ENCODE assay signal across 21 cellular contexts in genomic region chr14:30655124-30655523, GRCh38. TPM values are rescaled to one million over a fixed set of nuclear protein-coding genes. Genes with fewer than 3 reads are reported as not detected.
A peak's percentile ranks its signal among the peaks of the same experiment; 100 is the strongest.
DNase-seq lines count a peak whose midpoint lies in the region; ATAC-seq and TF ChIP-seq lines count a peak whose summit lies in the region.
"Had no signal": no experiment of that assay in that cellular context is flagged by ENCODE, and none has a peak within 500 bp of the region (broad histone marks: within the 10 kb centered on the region; RNA-seq: fewer than 3 reads in every experiment).

No MANE protein-coding gene starts in this region.

- H3K4me1 ChIP-seq in fibroblast of lung (ENCODE audit: control insufficient read depth, extremely low read depth, insufficient read depth, low read length) (peaks cover 2% of the 10 kb centered on the region), Peyer's patch (no peaks in the 10 kb centered on the region)
- H3K4me1 ChIP-seq: BLaER1 treated with 17β-estradiol and CSF1 and Interleukin-3, amounts not matched to agents 10 nM and 100 nM had no signal

- no peaks in the 10 kb centered on the region for H3K79me2 ChIP-seq in fibroblast of lung (ENCODE audit: control insufficient read depth, insufficient read depth, low read length)

- H3K9ac ChIP-seq in fibroblast of lung (ENCODE audit: insufficient read depth, low read length) = no peak overlapping the region
- H3K9ac ChIP-seq: BLaER1 treated with 17β-estradiol and CSF1 and Interleukin-3, amounts not matched to agents 10 nM and 100 nM had no signal

- H3K4me2 ChIP-seq in fibroblast of lung (ENCODE audit: extremely low read depth, insufficient read depth, low read length) = no peak overlapping the region
- H3K4me2 ChIP-seq: BLaER1 treated with 17β-estradiol and CSF1 and Interleukin-3, amounts not matched to agents 10 nM and 100 nM had no signal

- H3K36me3 ChIP-seq in fibroblast of lung (ENCODE audit: control insufficient read depth, insufficient read depth, low read length) (peaks cover 5% of the 10 kb centered on the region), Peyer's patch (peaks cover 0 to 70% (median 0%) of the 10 kb centered on the region in 3 donors)

- no peak overlapping the region for H3K4me3 ChIP-seq in fibroblast of lung (replicated peaks in 1 of 4; ENCODE audit: control extremely low read depth in 1 of 4, insufficient read depth in 1 of 4, low read depth in 3 of 4, low read length in 4 of 4)
- no peak overlapping the region for H3K4me3 ChIP-seq in Peyer's patch
- H3K4me3 ChIP-seq: BLaER1 treated with 17β-estradiol and CSF1 and Interleukin-3, amounts not matched to agents 10 nM and 100 nM; MG63 had no signal

- TF ChIP-seq CTCF in fibroblast of lung (conservative IDR thresholded peaks at IDR 0.05 in 1 of 2, IDR thresholded peaks at IDR 0.05 in 1 of 2; ENCODE audit: low read depth in 1 of 2, low read length in 2 of 2) (no peak), Peyer's patch (IDR thresholded peaks at IDR 0.05) (no peak)

- peak; percentile 11 for DNase-seq in DMS153 (lab: John Stamatoyannopoulos, UW)
- DNase-seq in DMS153 treated with DMSO at 0.1 percent for 48 hours (lab: John Stamatoyannopoulos, UW; ENCODE audit: unreplicated experiment) = no peak
- peak; percentile 90 for DNase-seq in NCI-H69 (lab: John Stamatoyannopoulos, UW)
- DNase-seq in fibroblast of lung (ENCODE audit: low read depth in 2 of 2) = peak; percentile 4 to 20
- DNase-seq in SK-N-DZ (ENCODE audit: low spot score) = no peak
- DNase-seq in medulla oblongata (ENCODE audit: extremely low spot score) = no peak
- DNase-seq in Peyer's patch = no peak
- DNase-seq: 8988T, DMS79, MG63, NCI-H1105 treated with DMSO at 0.1 percent for 48 hours, NCI-H187, NCI-H446, NCI-H774, Right ventricle myocardium superior had no signal

- H3K9me3 ChIP-seq in fibroblast of lung (ENCODE audit: control insufficient read depth, insufficient read depth, low read depth, low read length) = no peaks in the 10 kb centered on the region
- H3K9me3 ChIP-seq in Peyer's patch = no peaks in the 10 kb centered on the region
- H3K9me3 ChIP-seq: BLaER1 treated with 17β-estradiol and CSF1 and Interleukin-3, amounts not matched to agents 10 nM and 100 nM; MG63 had no signal

- ATAC-seq in HG03521 (IDR thresholded peaks at IDR 0.05; ENCODE audit: unreplicated experiment) = no peak
- ATAC-seq: HCT116, Panc1, SK-N-SH treated with all-trans-retinoic acid at 6 μM for 48 hours had no signal

- no peak overlapping the region for H2AFZ ChIP-seq in fibroblast of lung (ENCODE audit: low read length)

- no peak for TF ChIP-seq POLR2A in Peyer's patch (IDR thresholded peaks at IDR 0.05)

- H3K27ac ChIP-seq in fibroblast of lung (ENCODE audit: insufficient read depth, low read length) (no peak overlapping the region), Peyer's patch (no peak overlapping the region)
- H3K27ac ChIP-seq: BLaER1 treated with 17β-estradiol and CSF1 and Interleukin-3, amounts not matched to agents 10 nM and 100 nM; HL-60 had no signal

- peaks cover 1% of the 10 kb centered on the region for H4K20me1 ChIP-seq in fibroblast of lung (ENCODE audit: control insufficient read depth, extremely low read depth, insufficient read depth, low read length)

- H3K27me3 ChIP-seq in fibroblast of lung (ENCODE audit: control insufficient read depth, insufficient read depth, low read length) = no peaks in the 10 kb centered on the region
- no peaks in the 10 kb centered on the region for H3K27me3 ChIP-seq in Peyer's patch
- H3K27me3 ChIP-seq: BLaER1 treated with 17β-estradiol and CSF1 and Interleukin-3, amounts not matched to agents 10 nM and 100 nM; MG63 had no signal

RNA-seq across cellular contexts. Expression of gene SCFD1, which starts 33.0 kb away (rescaled TPM):
- total RNA-seq in fibroblast of lung = 91.9 and 129 TPM in 2 replicates
- polyA plus RNA-seq in fibroblast of lung = 83.1 and 110 TPM in 2 replicates
- polyA plus RNA-seq in fibroblast of lung (2012) = 79.4 and 90.5 TPM in 2 replicates
- 3.0 and 11.4 TPM in 2 replicates for polyA minus RNA-seq in fibroblast of lung (ENCODE audit: low replicate concordance)
- polyA plus RNA-seq in SK-N-DZ (2014; cell fraction: cytosol; rRNA removed) = 57.8 and 65.1 TPM in 2 replicates
- 68.8 and 69.3 TPM in 2 replicates for polyA plus RNA-seq in SK-N-DZ (2014; cell fraction: nucleus; rRNA removed)
- total RNA-seq in Peyer's patch = 10 to 100 TPM; 31.8 to 77.3 (median 53.0) TPM

Comparison
In these comparisons a context has a peak if more than half of its experiments do, and no peak if none do; other contexts are left out.
1. DNase-seq: peak in DMS153 (single experiment), NCI-H69 (single experiment) and fibroblast of lung (2 of 2); none in DMS153 treated with DMSO at 0.1 percent for 48 hours (single experiment), SK-N-DZ (single experiment), medulla oblongata (single experiment) and Peyer's patch (0 of 3).